ENCODE assay signal across 1 cellular context in the genomic region with DNA sequence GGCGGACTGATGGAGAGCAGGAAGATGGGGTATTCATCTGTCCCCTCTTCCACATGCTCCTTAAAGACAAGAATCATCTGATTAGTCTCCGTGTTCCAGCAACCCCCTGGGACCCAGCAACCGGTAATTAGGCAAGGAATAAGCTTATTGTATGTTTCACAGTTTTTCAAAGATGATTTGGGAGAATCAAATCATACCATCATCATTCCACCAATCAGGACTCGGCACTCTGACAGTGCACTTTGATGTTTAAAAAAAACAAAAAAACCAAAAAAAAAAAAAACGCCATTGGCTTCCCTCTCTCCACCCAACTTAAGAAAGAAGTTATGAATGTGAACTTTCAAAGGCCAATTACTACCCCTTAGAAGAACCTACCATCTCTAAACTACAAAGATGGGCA.
TF ChIP-seq lines count a peak whose summit lies in the region.

No MANE protein-coding gene starts in this region.

TF ChIP-seq in A549, 52 proteins besides CTCF, POLR2A, EP300 and RAD21 (continued from another document):
- TF ChIP-seq CBX2 (IDR thresholded peaks at IDR 0.05; ENCODE audit: borderline replicate concordance, low read depth) (no peak), PHF8 (IDR thresholded peaks at IDR 0.05; ENCODE audit: borderline replicate concordance, low read depth) (no peak)
